1 cellular context compared by ENCODE assay signal in the genomic region with DNA sequence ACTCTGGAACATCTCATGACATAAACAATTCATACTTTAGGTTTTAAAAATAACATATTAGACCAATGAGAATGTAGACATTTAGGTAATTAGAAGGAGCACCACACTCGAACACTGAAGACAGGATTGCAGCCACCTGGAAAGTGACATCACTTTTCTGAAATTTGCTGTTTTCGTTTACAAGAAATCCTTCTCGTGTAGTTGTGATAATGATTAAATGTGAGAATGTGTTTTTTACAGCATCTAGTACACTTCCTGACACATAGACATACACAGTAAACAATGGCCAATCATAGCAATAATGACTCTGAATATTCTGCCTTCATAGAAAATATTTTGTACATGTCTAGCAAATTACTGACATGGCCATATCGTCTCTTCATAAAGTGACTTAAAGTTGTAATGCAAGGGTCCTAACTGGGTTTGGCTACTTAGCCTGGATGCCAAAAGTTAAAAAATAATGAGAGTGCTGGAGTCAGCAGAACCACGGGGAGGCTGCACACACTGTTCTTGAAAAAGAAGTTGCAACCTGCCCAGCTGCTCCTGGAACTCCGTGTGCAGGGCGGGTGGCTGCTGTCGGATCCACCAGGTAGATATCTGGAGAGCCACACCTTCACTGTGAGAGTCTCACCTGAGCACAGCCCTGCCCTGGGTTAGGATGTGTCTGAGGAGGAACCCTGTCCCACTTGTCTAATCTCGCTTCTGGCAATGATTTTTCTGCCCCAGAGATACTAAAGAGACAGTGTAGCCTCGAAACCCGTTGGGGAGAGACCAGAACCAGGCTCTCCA.
TF ChIP-seq lines count a peak whose summit lies in the region.

No MANE protein-coding gene starts in this region.

TF ChIP-seq in K562, 482 proteins besides CTCF, POLR2A, EP300 and RAD21 (continued from another document):
- TF ChIP-seq, protein P1, sequence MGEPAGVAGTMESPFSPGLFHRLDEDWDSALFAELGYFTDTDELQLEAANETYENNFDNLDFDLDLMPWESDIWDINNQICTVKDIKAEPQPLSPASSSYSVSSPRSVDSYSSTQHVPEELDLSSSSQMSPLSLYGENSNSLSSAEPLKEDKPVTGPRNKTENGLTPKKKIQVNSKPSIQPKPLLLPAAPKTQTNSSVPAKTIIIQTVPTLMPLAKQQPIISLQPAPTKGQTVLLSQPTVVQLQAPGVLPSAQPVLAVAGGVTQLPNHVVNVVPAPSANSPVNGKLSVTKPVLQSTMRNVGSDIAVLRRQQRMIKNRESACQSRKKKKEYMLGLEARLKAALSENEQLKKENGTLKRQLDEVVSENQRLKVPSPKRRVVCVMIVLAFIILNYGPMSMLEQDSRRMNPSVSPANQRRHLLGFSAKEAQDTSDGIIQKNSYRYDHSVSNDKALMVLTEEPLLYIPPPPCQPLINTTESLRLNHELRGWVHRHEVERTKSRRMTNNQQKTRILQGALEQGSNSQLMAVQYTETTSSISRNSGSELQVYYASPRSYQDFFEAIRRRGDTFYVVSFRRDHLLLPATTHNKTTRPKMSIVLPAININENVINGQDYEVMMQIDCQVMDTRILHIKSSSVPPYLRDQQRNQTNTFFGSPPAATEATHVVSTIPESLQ (CRISPR knock-in tag; IDR thresholded peaks at IDR 0.05), result no peak
TF ChIP-seq in K562: peak in this region for 0.
